ENCODE assay signal across 8 cellular contexts in genomic region chr6:33199687-33200233, GRCh38. TPM values are rescaled to one million over a fixed set of nuclear protein-coding genes. Genes with fewer than 3 reads are reported as not detected.
A peak's percentile ranks its signal among the peaks of the same experiment; 100 is the strongest.
DNase-seq lines count a peak whose midpoint lies in the region; ATAC-seq, FAIRE-seq and TF ChIP-seq lines count a peak whose summit lies in the region.

No MANE protein-coding gene starts in this region.

- H4K20me1 ChIP-seq in Karpas-422 (ENCODE audit: insufficient read depth, low read depth, low read length) (no peaks in the 10 kb centered on the region; the same call in 1 of the 2 replicates), keratinocyte (ENCODE audit: control insufficient read depth, extremely low read depth, insufficient read depth, low read length) (peaks cover 3% of the 10 kb centered on the region)

- peak; percentile 24 for ATAC-seq in GM21576 (IDR thresholded peaks at IDR 0.05; ENCODE audit: unreplicated experiment)

- H3K27ac ChIP-seq in Karpas-422 (ENCODE audit: low read length) (peak overlapping the region; percentile 89), brain microvascular endothelial cell (peak overlapping the region; percentile 95), keratinocyte (ENCODE audit: control insufficient read depth, insufficient read depth, low read length) (peak overlapping the region; percentile 99)

- no peak for FAIRE-seq in keratinocyte (lab: Jason Lieb, UNC)

- TF ChIP-seq CTCF in brain microvascular endothelial cell (IDR thresholded peaks at IDR 0.05; ENCODE audit: low read depth, low read length, missing control alignments) (no peak), keratinocyte (optimal IDR thresholded peaks at IDR 0.05 in 1 of 3, IDR thresholded peaks at IDR 0.05 in 1 of 3, conservative IDR thresholded peaks at IDR 0.05 in 1 of 3; ENCODE audit: extremely low read depth in 1 of 3, insufficient read depth in 2 of 3, low read length in 3 of 3) (no peak)

- H3K9me3 ChIP-seq in Karpas-422 (ENCODE audit: low read length) (no peaks in the 10 kb centered on the region), keratinocyte (ENCODE audit: control insufficient read depth, low read depth, low read length) (no peaks in the 10 kb centered on the region)

- H3K79me2 ChIP-seq in Karpas-422 (ENCODE audit: low read length) (peaks cover 49% of the 10 kb centered on the region), keratinocyte (ENCODE audit: control insufficient read depth, insufficient read depth, low read length) (peaks cover 38% of the 10 kb centered on the region)

- H3K4me2 ChIP-seq in Karpas-422 (ENCODE audit: low read depth, low read length, poor library complexity, severe bottlenecking) (peak overlapping the region; percentile 97), keratinocyte (ENCODE audit: control insufficient read depth, extremely low read depth, insufficient read depth, low read depth, low read length) (peak overlapping the region; percentile 98)

- peak overlapping the region; percentile 96; the same call in 1 of the 2 replicates for H2AFZ ChIP-seq in Karpas-422 (ENCODE audit: low read length)
- peak overlapping the region; percentile 76 for H2AFZ ChIP-seq in keratinocyte (ENCODE audit: control insufficient read depth, low read length)

- H3K9me2 ChIP-seq in Karpas-422 (replicated peaks; ENCODE audit: insufficient read depth, low read length) = no peaks in the 10 kb centered on the region

- in situ Hi-C loops in brain microvascular endothelial cell (cut with HindIII; ENCODE audit: low pct_ligation_motif_present, low sequenced_read_pairs) = no loop called here

- H3K27me3 ChIP-seq in Karpas-422 (ENCODE audit: low read length) (no peaks in the 10 kb centered on the region), brain microvascular endothelial cell (replicated peaks) (no peaks in the 10 kb centered on the region), keratinocyte (ENCODE audit: control insufficient read depth, extremely low read depth, insufficient read depth, low read length) (no peaks in the 10 kb centered on the region)

- H3K4me1 ChIP-seq in Karpas-422 (ENCODE audit: low read length) (peaks cover 44% of the 10 kb centered on the region), keratinocyte (ENCODE audit: control insufficient read depth, extremely low read depth, insufficient read depth, low read length) (peaks cover 25% of the 10 kb centered on the region)

- peak; percentile 81 for DNase-seq in Daoy (ENCODE audit: low read depth)
- DNase-seq in Karpas-422 = peak; percentile 92
- peak in 3 of 5 donors; percentile 56 to 83 (median 67) for DNase-seq in T-helper 1 cell
- DNase-seq in brain microvascular endothelial cell = peak; percentile 31
- no peak for DNase-seq in keratinocyte (ENCODE audit: low read depth, low spot score)
- DNase-seq in stimulated activated CD4-positive, alpha-beta T cell treated with anti-CD3 and anti-CD28 coated beads, Interleukin-2, amount 100 ng/mL, for 24 hours = peak; percentile 77 to 82
- DNase-seq in hippocampal formation (lab: John Stamatoyannopoulos, UW) = no peak

- H3K9me1 ChIP-seq in keratinocyte (ENCODE audit: control insufficient read depth, extremely low read depth, insufficient read depth, low read length) = peaks cover 7% of the 10 kb centered on the region

- peaks cover 41% of the 10 kb centered on the region for H3K36me3 ChIP-seq in Karpas-422 (ENCODE audit: insufficient read depth, low read length)
- H3K36me3 ChIP-seq in brain microvascular endothelial cell (replicated peaks) = peaks cover 53% of the 10 kb centered on the region
- H3K36me3 ChIP-seq in keratinocyte (ENCODE audit: control insufficient read depth in 2 of 2, extremely low read depth in 1 of 2, insufficient read depth in 2 of 2, low read length in 2 of 2) = peaks cover 27 to 39% of the 10 kb centered on the region in 2 experiments

- dilution Hi-C loops in keratinocyte (cut with MboI; ENCODE audit: extremely low pct_ligation_motif_present, low sequenced_read_pairs) = no loop called here

- H3K9ac ChIP-seq in Karpas-422 (ENCODE audit: low read length) (peak overlapping the region; percentile 100), keratinocyte (ENCODE audit: control insufficient read depth, extremely low read depth, insufficient read depth, low read length) (peak overlapping the region; percentile 95)

- peak overlapping the region; percentile 100 for H3K4me3 ChIP-seq in Karpas-422 (ENCODE audit: low read length)
- H3K4me3 ChIP-seq in brain microvascular endothelial cell (ENCODE audit: low read depth, low read length) = peak overlapping the region; percentile 69
- peak overlapping the region; percentile 85 to 99 (median 88) for H3K4me3 ChIP-seq in keratinocyte (ENCODE audit: control insufficient read depth in 2 of 3, extremely low read depth in 1 of 3, insufficient read depth in 2 of 3, low read depth in 1 of 3, low read length in 3 of 3)

RNA-seq across cellular contexts. Expression of gene RXRB, which starts 0.7 kb away (rescaled TPM):
- 21.4 and 27.3 TPM in 2 replicates for total RNA-seq in Daoy (2014; rRNA removed; shearing (Covaris generic))
- total RNA-seq in Karpas-422 (2014; rRNA removed; shearing (Covaris generic); ENCODE audit: low replicate concordance) = 26.2 and 31.1 TPM in 2 replicates
- 23.2 to 32.4 TPM (median 25.7 TPM) in 3 replicates for polyA plus RNA-seq in keratinocyte
- polyA plus RNA-seq in keratinocyte (2011; ENCODE audit: low read depth) = 4.9 TPM
- polyA plus RNA-seq in keratinocyte (2011; cell fraction: cytosol; rRNA removed) = 14.6 and 15.3 TPM in 2 replicates
- 62.1 and 65.8 TPM in 2 replicates for polyA plus RNA-seq in keratinocyte (2011; cell fraction: nucleus; rRNA removed)
- 22.3 and 24.5 TPM in 2 replicates for polyA plus RNA-seq in keratinocyte (2012; ENCODE audit: low replicate concordance)
- 30.8 to 33.3 TPM (median 32.9 TPM) in 3 replicates for polyA minus RNA-seq in keratinocyte
- 16.5 TPM for polyA minus RNA-seq in keratinocyte (2011; cell fraction: cytosol; rRNA and poly(A)+ RNA removed)
- polyA minus RNA-seq in keratinocyte (2011; cell fraction: nucleus; rRNA and poly(A)+ RNA removed) = 17.1 and 19.2 TPM in 2 replicates

RNA-seq across cellular contexts. Expression of gene SLC39A7, which starts 0.9 kb away (rescaled TPM):
- total RNA-seq in Daoy (2014; rRNA removed; shearing (Covaris generic)) = 104 and 121 TPM in 2 replicates
- total RNA-seq in Karpas-422 (2014; rRNA removed; shearing (Covaris generic); ENCODE audit: low replicate concordance) = 14.0 and 31.9 TPM in 2 replicates
- polyA plus RNA-seq in keratinocyte = 47.6 to 68.6 TPM (median 54.0 TPM) in 3 replicates
- 23.5 TPM for polyA plus RNA-seq in keratinocyte (2011; ENCODE audit: low read depth)
- polyA plus RNA-seq in keratinocyte (2011; cell fraction: cytosol; rRNA removed) = 28.0 and 32.5 TPM in 2 replicates
- 126 and 135 TPM in 2 replicates for polyA plus RNA-seq in keratinocyte (2011; cell fraction: nucleus; rRNA removed)
- 48.9 and 98.3 TPM in 2 replicates for polyA plus RNA-seq in keratinocyte (2012; ENCODE audit: low replicate concordance)
- polyA minus RNA-seq in keratinocyte = 36.1 to 86.7 TPM (median 50.6 TPM) in 3 replicates
- polyA minus RNA-seq in keratinocyte (2011; cell fraction: cytosol; rRNA and poly(A)+ RNA removed) = 17.3 TPM
- polyA minus RNA-seq in keratinocyte (2011; cell fraction: nucleus; rRNA and poly(A)+ RNA removed) = 40.8 and 62.0 TPM in 2 replicates

RNA-seq across cellular contexts. Expression of gene HSD17B8, which starts 4.7 kb away (rescaled TPM):
- 3.3 and 8.2 TPM in 2 replicates for total RNA-seq in Daoy (2014; rRNA removed; shearing (Covaris generic))
- 15.5 and 26.2 TPM in 2 replicates for total RNA-seq in Karpas-422 (2014; rRNA removed; shearing (Covaris generic); ENCODE audit: low replicate concordance)
- polyA plus RNA-seq in keratinocyte = 18.6 to 22.1 TPM (median 20.7 TPM) in 3 replicates
- 5.3 TPM for polyA plus RNA-seq in keratinocyte (2011; ENCODE audit: low read depth)
- 13.2 and 24.1 TPM in 2 replicates for polyA plus RNA-seq in keratinocyte (2011; cell fraction: cytosol; rRNA removed)
- 13.4 and 14.7 TPM in 2 replicates for polyA plus RNA-seq in keratinocyte (2011; cell fraction: nucleus; rRNA removed)
- 13.9 and 18.3 TPM in 2 replicates for polyA plus RNA-seq in keratinocyte (2012; ENCODE audit: low replicate concordance)
- polyA minus RNA-seq in keratinocyte = 8.5 to 13.3 TPM (median 12.3 TPM) in 3 replicates
- 12.5 TPM for polyA minus RNA-seq in keratinocyte (2011; cell fraction: cytosol; rRNA and poly(A)+ RNA removed)
- 2.0 and 3.7 TPM in 2 replicates for polyA minus RNA-seq in keratinocyte (2011; cell fraction: nucleus; rRNA and poly(A)+ RNA removed)

RNA-seq across cellular contexts. Expression of gene COL11A2, which starts 7.5 kb away (rescaled TPM):
- total RNA-seq in Daoy (2014; rRNA removed; shearing (Covaris generic)) = 1.6 and 5.5 TPM in 2 replicates
- 0.41 and 1.0 TPM in 2 replicates for total RNA-seq in Karpas-422 (2014; rRNA removed; shearing (Covaris generic); ENCODE audit: low replicate concordance)
- 0.06 to 0.18 TPM (median 0.08 TPM) in 3 replicates for polyA plus RNA-seq in keratinocyte
- polyA plus RNA-seq in keratinocyte (2011; ENCODE audit: low read depth) = 0.15 TPM
- polyA plus RNA-seq in keratinocyte (2011; cell fraction: cytosol; rRNA removed) = 0.04 and 0.05 TPM in 2 replicates
- 0.83 and 0.93 TPM in 2 replicates for polyA plus RNA-seq in keratinocyte (2011; cell fraction: nucleus; rRNA removed)
- polyA plus RNA-seq in keratinocyte (2012; ENCODE audit: low replicate concordance) = 0.09 and 0.38 TPM in 2 replicates
- polyA minus RNA-seq in keratinocyte = 0.29 TPM in 1 of 3 replicates, not detected in the others
- not detected for polyA minus RNA-seq in keratinocyte (2011; cell fraction: cytosol; rRNA and poly(A)+ RNA removed)
- polyA minus RNA-seq in keratinocyte (2011; cell fraction: nucleus; rRNA and poly(A)+ RNA removed) = 0.63 TPM in 1 of 2 replicates, not detected in the other

RNA-seq across cellular contexts. Expression of gene RING1, which starts 8.5 kb away (rescaled TPM):
- 43.4 and 44.9 TPM in 2 replicates for total RNA-seq in Daoy (2014; rRNA removed; shearing (Covaris generic))
- 14.2 and 38.7 TPM in 2 replicates for total RNA-seq in Karpas-422 (2014; rRNA removed; shearing (Covaris generic); ENCODE audit: low replicate concordance)
- 20.3 to 28.3 TPM (median 23.0 TPM) in 3 replicates for polyA plus RNA-seq in keratinocyte
- polyA plus RNA-seq in keratinocyte (2011; ENCODE audit: low read depth) = 5.3 TPM
- polyA plus RNA-seq in keratinocyte (2011; cell fraction: cytosol; rRNA removed) = 15.0 and 20.2 TPM in 2 replicates
- 34.1 and 40.8 TPM in 2 replicates for polyA plus RNA-seq in keratinocyte (2011; cell fraction: nucleus; rRNA removed)
- 22.6 and 32.8 TPM in 2 replicates for polyA plus RNA-seq in keratinocyte (2012; ENCODE audit: low replicate concordance)
- 12.8 to 30.2 TPM (median 20.1 TPM) in 3 replicates for polyA minus RNA-seq in keratinocyte
- polyA minus RNA-seq in keratinocyte (2011; cell fraction: cytosol; rRNA and poly(A)+ RNA removed) = 16.5 TPM
- 5.1 and 5.7 TPM in 2 replicates for polyA minus RNA-seq in keratinocyte (2011; cell fraction: nucleus; rRNA and poly(A)+ RNA removed)

Comparison
In these comparisons a context has a peak if more than half of its experiments do, and no peak if none do; other contexts are left out.
1. DNase-seq: peak in Daoy (single experiment), Karpas-422 (single experiment), T-helper 1 cell (3 of 5), brain microvascular endothelial cell (single experiment) and stimulated activated CD4-positive, alpha-beta T cell treated with anti-CD3 and anti-CD28 coated beads, Interleukin-2, amount 100 ng/mL, for 24 hours (2 of 2); none in keratinocyte (single experiment) and hippocampal formation (0 of 2).
2. Peak in every context shown above with its lines, with median percentiles within 50 percentile points of each other: H3K27ac ChIP-seq and H3K4me3 ChIP-seq.